In genomic region chr5:33842456-33842855, GRCh38 we compare ENCODE assay signal across 1 cellular context.
TF ChIP-seq lines count a peak whose summit lies in the region.

No MANE protein-coding gene starts in this region.

TF ChIP-seq in GM12878, 131 proteins besides CTCF, POLR2A, EP300 and RAD21:
- TF ChIP-seq TCF3 (IDR thresholded peaks at IDR 0.05; ENCODE audit: borderline replicate concordance, insufficient read depth, low read depth, low read length) (no peak), NKRF (conservative IDR thresholded peaks at IDR 0.05) (no peak), ZNF24 (IDR thresholded peaks at IDR 0.05) (no peak), RELB (IDR thresholded peaks at IDR 0.05; ENCODE audit: low read depth) (no peak), NFIC (IDR thresholded peaks at IDR 0.05; ENCODE audit: low read depth, low read length) (no peak), SMAD5 (IDR thresholded peaks at IDR 0.05; ENCODE audit: low read depth) (no peak), NRF1 (conservative IDR thresholded peaks at IDR 0.05; ENCODE audit: low read depth, low read length) (no peak), MAX (IDR thresholded peaks at IDR 0.05; ENCODE audit: low read depth, low read length) (no peak), BCL11A (IDR thresholded peaks at IDR 0.05; ENCODE audit: low read depth, low read length) (no peak), E2F4 (IDR thresholded peaks at IDR 0.05; ENCODE audit: low read depth, low read length) (no peak)
TF ChIP-seq in GM12878: peak in this region for 0.
